In the genomic region with DNA sequence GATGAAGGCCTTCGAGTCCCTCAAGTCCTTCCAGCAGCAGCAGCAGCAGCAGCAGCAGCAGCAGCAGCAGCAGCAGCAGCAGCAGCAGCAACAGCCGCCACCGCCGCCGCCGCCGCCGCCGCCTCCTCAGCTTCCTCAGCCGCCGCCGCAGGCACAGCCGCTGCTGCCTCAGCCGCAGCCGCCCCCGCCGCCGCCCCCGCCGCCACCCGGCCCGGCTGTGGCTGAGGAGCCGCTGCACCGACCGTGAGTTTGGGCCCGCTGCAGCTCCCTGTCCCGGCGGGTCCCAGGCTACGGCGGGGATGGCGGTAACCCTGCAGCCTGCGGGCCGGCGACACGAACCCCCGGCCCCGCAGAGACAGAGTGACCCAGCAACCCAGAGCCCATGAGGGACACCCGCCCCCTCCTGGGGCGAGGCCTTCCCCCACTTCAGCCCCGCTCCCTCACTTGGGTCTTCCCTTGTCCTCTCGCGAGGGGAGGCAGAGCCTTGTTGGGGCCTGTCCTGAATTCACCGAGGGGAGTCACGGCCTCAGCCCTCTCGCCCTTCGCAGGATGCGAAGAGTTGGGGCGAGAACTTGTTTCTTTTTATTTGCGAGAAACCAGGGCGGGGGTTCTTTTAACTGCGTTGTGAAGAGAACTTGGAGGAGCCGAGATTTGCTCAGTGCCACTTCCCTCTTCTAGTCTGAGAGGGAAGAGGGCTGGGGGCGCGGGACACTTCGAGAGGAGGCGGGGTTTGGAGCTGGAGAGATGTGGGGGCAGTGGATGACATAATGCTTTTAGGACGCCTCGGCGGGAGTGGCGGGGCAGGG, we compare ENCODE assay signal across 1 cellular context.
TF ChIP-seq lines count a peak whose summit lies in the region.

No MANE protein-coding gene starts in this region.

TF ChIP-seq in HepG2, 621 proteins besides CTCF, POLR2A, EP300 and RAD21 (continued from another document and continues in another):
- TF ChIP-seq, protein P1, sequence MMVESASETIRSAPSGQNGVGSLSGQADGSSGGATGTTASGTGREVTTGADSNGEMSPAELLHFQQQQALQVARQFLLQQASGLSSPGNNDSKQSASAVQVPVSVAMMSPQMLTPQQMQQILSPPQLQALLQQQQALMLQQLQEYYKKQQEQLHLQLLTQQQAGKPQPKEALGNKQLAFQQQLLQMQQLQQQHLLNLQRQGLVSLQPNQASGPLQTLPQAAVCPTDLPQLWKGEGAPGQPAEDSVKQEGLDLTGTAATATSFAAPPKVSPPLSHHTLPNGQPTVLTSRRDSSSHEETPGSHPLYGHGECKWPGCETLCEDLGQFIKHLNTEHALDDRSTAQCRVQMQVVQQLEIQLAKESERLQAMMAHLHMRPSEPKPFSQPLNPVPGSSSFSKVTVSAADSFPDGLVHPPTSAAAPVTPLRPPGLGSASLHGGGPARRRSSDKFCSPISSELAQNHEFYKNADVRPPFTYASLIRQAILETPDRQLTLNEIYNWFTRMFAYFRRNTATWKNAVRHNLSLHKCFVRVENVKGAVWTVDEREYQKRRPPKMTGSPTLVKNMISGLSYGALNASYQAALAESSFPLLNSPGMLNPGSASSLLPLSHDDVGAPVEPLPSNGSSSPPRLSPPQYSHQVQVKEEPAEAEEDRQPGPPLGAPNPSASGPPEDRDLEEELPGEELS (CRISPR knock-in tag; IDR thresholded peaks at IDR 0.05) = no peak
- TF ChIP-seq, protein P2, sequence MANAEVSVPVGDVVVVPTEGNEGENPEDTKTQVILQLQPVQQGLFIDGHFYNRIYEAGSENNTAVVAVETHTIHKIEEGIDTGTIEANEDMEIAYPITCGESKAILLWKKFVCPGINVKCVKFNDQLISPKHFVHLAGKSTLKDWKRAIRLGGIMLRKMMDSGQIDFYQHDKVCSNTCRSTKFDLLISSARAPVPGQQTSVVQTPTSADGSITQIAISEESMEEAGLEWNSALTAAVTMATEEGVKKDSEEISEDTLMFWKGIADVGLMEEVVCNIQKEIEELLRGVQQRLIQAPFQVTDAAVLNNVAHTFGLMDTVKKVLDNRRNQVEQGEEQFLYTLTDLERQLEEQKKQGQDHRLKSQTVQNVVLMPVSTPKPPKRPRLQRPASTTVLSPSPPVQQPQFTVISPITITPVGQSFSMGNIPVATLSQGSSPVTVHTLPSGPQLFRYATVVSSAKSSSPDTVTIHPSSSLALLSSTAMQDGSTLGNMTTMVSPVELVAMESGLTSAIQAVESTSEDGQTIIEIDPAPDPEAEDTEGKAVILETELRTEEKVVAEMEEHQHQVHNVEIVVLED (CRISPR knock-in tag; IDR thresholded peaks at IDR 0.05; ENCODE audit: borderline replicate concordance) = 0 out of 2 replicates have a peak, but pooled peaks have one; percentile 6
- TF ChIP-seq SAP130 (CRISPR knock-in tag; IDR thresholded peaks at IDR 0.05; ENCODE audit: low read depth) (peak; percentile 55; the same call in 1 of the 2 replicates), TOE1 (CRISPR knock-in tag; IDR thresholded peaks at IDR 0.05) (no peak), EHMT2 (IDR thresholded peaks at IDR 0.05; ENCODE audit: borderline replicate concordance, low read depth, low read length) (no peak), ZNF777 (CRISPR knock-in tag; IDR thresholded peaks at IDR 0.05) (no peak), ZBTB7A (CRISPR knock-in tag; IDR thresholded peaks at IDR 0.05) (no peak), ZMAT3 (CRISPR knock-in tag; conservative IDR thresholded peaks at IDR 0.05) (no peak; the same call in 1 of the 2 replicates), TGIF2 (CRISPR knock-in tag; IDR thresholded peaks at IDR 0.05) (no peak)
- TF ChIP-seq, protein P3, sequence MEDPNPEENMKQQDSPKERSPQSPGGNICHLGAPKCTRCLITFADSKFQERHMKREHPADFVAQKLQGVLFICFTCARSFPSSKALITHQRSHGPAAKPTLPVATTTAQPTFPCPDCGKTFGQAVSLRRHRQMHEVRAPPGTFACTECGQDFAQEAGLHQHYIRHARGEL (CRISPR knock-in tag; IDR thresholded peaks at IDR 0.05) = 0 out of 2 replicates have a peak, but pooled peaks have one; percentile 15
- TF ChIP-seq, protein P4, sequence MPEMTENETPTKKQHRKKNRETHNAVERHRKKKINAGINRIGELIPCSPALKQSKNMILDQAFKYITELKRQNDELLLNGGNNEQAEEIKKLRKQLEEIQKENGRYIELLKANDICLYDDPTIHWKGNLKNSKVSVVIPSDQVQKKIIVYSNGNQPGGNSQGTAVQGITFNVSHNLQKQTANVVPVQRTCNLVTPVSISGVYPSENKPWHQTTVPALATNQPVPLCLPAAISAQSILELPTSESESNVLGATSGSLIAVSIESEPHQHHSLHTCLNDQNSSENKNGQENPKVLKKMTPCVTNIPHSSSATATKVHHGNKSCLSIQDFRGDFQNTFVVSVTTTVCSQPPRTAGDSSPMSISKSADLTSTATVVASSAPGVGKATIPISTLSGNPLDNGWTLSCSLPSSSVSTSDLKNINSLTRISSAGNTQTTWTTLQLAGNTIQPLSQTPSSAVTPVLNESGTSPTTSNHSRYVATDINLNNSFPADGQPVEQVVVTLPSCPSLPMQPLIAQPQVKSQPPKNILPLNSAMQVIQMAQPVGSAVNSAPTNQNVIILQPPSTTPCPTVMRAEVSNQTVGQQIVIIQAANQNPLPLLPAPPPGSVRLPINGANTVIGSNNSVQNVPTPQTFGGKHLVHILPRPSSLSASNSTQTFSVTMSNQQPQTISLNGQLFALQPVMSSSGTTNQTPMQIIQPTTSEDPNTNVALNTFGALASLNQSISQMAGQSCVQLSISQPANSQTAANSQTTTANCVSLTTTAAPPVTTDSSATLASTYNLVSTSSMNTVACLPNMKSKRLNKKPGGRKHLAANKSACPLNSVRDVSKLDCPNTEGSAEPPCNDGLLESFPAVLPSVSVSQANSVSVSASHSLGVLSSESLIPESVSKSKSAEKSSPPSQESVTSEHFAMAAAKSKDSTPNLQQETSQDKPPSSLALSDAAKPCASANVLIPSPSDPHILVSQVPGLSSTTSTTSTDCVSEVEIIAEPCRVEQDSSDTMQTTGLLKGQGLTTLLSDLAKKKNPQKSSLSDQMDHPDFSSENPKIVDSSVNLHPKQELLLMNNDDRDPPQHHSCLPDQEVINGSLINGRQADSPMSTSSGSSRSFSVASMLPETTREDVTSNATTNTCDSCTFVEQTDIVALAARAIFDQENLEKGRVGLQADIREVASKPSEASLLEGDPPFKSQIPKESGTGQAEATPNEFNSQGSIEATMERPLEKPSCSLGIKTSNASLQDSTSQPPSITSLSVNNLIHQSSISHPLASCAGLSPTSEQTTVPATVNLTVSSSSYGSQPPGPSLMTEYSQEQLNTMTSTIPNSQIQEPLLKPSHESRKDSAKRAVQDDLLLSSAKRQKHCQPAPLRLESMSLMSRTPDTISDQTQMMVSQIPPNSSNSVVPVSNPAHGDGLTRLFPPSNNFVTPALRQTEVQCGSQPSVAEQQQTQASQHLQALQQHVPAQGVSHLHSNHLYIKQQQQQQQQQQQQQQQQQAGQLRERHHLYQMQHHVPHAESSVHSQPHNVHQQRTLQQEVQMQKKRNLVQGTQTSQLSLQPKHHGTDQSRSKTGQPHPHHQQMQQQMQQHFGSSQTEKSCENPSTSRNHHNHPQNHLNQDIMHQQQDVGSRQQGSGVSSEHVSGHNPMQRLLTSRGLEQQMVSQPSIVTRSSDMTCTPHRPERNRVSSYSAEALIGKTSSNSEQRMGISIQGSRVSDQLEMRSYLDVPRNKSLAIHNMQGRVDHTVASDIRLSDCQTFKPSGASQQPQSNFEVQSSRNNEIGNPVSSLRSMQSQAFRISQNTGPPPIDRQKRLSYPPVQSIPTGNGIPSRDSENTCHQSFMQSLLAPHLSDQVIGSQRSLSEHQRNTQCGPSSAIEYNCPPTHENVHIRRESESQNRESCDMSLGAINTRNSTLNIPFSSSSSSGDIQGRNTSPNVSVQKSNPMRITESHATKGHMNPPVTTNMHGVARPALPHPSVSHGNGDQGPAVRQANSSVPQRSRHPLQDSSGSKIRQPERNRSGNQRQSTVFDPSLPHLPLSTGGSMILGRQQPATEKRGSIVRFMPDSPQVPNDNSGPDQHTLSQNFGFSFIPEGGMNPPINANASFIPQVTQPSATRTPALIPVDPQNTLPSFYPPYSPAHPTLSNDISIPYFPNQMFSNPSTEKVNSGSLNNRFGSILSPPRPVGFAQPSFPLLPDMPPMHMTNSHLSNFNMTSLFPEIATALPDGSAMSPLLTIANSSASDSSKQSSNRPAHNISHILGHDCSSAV (CRISPR knock-in tag; IDR thresholded peaks at IDR 0.05; ENCODE audit: borderline replicate concordance) = no peak
- TF ChIP-seq, protein P5, sequence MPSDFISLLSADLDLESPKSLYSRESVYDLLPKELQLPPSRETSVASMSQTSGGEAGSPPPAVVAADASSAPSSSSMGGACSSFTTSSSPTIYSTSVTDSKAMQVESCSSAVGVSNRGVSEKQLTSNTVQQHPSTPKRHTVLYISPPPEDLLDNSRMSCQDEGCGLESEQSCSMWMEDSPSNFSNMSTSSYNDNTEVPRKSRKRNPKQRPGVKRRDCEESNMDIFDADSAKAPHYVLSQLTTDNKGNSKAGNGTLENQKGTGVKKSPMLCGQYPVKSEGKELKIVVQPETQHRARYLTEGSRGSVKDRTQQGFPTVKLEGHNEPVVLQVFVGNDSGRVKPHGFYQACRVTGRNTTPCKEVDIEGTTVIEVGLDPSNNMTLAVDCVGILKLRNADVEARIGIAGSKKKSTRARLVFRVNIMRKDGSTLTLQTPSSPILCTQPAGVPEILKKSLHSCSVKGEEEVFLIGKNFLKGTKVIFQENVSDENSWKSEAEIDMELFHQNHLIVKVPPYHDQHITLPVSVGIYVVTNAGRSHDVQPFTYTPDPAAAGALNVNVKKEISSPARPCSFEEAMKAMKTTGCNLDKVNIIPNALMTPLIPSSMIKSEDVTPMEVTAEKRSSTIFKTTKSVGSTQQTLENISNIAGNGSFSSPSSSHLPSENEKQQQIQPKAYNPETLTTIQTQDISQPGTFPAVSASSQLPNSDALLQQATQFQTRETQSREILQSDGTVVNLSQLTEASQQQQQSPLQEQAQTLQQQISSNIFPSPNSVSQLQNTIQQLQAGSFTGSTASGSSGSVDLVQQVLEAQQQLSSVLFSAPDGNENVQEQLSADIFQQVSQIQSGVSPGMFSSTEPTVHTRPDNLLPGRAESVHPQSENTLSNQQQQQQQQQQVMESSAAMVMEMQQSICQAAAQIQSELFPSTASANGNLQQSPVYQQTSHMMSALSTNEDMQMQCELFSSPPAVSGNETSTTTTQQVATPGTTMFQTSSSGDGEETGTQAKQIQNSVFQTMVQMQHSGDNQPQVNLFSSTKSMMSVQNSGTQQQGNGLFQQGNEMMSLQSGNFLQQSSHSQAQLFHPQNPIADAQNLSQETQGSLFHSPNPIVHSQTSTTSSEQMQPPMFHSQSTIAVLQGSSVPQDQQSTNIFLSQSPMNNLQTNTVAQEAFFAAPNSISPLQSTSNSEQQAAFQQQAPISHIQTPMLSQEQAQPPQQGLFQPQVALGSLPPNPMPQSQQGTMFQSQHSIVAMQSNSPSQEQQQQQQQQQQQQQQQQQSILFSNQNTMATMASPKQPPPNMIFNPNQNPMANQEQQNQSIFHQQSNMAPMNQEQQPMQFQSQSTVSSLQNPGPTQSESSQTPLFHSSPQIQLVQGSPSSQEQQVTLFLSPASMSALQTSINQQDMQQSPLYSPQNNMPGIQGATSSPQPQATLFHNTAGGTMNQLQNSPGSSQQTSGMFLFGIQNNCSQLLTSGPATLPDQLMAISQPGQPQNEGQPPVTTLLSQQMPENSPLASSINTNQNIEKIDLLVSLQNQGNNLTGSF (CRISPR knock-in tag; IDR thresholded peaks at IDR 0.05) = no peak
- TF ChIP-seq, protein P6, sequence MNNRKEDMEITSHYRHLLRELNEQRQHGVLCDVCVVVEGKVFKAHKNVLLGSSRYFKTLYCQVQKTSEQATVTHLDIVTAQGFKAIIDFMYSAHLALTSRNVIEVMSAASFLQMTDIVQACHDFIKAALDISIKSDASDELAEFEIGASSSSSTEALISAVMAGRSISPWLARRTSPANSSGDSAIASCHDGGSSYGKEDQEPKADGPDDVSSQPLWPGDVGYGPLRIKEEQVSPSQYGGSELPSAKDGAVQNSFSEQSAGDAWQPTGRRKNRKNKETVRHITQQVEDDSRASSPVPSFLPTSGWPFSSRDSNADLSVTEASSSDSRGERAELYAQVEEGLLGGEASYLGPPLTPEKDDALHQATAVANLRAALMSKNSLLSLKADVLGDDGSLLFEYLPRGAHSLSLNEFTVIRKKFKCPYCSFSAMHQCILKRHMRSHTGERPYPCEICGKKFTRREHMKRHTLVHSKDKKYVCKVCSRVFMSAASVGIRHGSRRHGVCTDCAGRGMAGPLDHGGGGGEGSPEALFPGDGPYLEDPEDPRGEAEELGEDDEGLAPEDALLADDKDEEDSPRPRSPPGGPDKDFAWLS (CRISPR knock-in tag; IDR thresholded peaks at IDR 0.05; ENCODE audit: borderline replicate concordance) = no peak
- TF ChIP-seq, protein P7, sequence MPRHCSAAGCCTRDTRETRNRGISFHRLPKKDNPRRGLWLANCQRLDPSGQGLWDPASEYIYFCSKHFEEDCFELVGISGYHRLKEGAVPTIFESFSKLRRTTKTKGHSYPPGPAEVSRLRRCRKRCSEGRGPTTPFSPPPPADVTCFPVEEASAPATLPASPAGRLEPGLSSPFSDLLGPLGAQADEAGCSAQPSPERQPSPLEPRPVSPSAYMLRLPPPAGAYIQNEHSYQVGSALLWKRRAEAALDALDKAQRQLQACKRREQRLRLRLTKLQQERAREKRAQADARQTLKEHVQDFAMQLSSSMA (CRISPR knock-in tag; IDR thresholded peaks at IDR 0.05) = 0 out of 2 replicates have a peak, but pooled peaks have one; percentile 71
- TF ChIP-seq, protein P8, sequence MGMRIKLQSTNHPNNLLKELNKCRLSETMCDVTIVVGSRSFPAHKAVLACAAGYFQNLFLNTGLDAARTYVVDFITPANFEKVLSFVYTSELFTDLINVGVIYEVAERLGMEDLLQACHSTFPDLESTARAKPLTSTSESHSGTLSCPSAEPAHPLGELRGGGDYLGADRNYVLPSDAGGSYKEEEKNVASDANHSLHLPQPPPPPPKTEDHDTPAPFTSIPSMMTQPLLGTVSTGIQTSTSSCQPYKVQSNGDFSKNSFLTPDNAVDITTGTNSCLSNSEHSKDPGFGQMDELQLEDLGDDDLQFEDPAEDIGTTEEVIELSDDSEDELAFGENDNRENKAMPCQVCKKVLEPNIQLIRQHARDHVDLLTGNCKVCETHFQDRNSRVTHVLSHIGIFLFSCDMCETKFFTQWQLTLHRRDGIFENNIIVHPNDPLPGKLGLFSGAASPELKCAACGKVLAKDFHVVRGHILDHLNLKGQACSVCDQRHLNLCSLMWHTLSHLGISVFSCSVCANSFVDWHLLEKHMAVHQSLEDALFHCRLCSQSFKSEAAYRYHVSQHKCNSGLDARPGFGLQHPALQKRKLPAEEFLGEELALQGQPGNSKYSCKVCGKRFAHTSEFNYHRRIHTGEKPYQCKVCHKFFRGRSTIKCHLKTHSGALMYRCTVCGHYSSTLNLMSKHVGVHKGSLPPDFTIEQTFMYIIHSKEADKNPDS (CRISPR knock-in tag; IDR thresholded peaks at IDR 0.05) = no peak
- TF ChIP-seq, protein P9, sequence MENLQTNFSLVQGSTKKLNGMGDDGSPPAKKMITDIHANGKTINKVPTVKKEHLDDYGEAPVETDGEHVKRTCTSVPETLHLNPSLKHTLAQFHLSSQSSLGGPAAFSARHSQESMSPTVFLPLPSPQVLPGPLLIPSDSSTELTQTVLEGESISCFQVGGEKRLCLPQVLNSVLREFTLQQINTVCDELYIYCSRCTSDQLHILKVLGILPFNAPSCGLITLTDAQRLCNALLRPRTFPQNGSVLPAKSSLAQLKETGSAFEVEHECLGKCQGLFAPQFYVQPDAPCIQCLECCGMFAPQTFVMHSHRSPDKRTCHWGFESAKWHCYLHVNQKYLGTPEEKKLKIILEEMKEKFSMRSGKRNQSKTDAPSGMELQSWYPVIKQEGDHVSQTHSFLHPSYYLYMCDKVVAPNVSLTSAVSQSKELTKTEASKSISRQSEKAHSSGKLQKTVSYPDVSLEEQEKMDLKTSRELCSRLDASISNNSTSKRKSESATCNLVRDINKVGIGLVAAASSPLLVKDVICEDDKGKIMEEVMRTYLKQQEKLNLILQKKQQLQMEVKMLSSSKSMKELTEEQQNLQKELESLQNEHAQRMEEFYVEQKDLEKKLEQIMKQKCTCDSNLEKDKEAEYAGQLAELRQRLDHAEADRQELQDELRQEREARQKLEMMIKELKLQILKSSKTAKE (CRISPR knock-in tag; IDR thresholded peaks at IDR 0.05; ENCODE audit: borderline replicate concordance) = no peak
